ENCODE assay signal across 10 cellular contexts in the genomic region with DNA sequence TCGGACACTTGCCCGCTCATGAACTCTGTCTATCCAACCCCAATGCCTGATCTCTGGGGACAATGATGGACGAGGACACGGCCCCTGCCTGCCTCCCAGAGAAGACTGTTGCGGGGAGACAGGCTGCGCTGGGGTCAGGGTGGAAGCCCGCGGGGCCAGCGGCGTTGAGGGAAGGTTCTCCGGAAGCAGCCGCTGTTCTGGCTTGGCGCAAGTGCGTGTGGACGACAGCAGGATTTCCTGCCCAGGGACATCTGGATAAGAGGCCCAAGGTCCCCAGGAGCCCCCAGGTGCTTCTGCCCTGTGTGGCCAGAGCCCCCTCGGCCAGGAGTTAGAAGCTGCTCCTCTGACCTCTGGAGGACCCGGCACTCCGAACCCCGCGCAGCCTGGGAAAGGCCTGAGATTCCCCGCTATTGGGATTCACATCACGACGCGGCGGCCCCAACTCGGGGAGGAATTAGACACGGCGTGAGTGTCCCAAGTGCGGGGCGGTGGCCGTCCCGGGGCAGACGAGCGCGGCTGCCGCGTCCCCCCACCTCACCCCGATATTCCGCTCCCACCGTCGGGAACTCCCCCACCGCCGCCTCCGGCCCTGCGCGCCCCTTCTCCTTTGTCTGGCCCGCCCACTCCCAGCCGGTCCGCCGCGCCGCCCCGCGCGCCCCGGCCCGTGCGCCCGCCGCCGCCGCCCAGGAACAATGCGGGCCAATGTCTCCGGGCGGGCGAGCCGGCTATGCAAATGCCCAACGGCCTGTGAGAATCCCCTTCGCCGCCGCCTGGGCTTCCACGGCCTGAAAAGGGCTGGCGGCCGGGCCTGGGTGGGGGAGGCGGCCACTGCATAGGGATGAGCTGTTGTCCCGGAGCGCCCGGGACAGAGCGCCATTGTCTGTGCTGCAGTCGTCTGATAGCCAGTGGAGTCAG.
A peak's percentile ranks its signal among the peaks of the same experiment; 100 is the strongest.
DNase-seq lines count a peak whose midpoint lies in the region; ATAC-seq and TF ChIP-seq lines count a peak whose summit lies in the region.
"Had no signal": no experiment of that assay in that cellular context is flagged by ENCODE, and none has a peak within 500 bp of the region (broad histone marks: within the 10 kb centered on the region; RNA-seq: fewer than 3 reads in every experiment).

No MANE protein-coding gene starts in this region.

- no peaks in the 10 kb centered on the region for H3K4me1 Mint-ChIP-seq in nephron

- H3K27me3 Mint-ChIP-seq in nephron (ENCODE audit: low read depth): peaks cover 74% of the 10 kb centered on the region

- no peak for ATAC-seq in HG03565 (IDR thresholded peaks at IDR 0.05; ENCODE audit: unreplicated experiment)
- no peak for ATAC-seq in HG03108 (IDR thresholded peaks at IDR 0.05; ENCODE audit: unreplicated experiment)

- no peaks in the 10 kb centered on the region for H3K36me3 Mint-ChIP-seq in nephron (ENCODE audit: low read depth)
- H3K36me3 Mint-ChIP-seq: immature natural killer cell had no signal

- no peaks in the 10 kb centered on the region for H3K9me3 Mint-ChIP-seq in nephron
- H3K9me3 Mint-ChIP-seq: immature natural killer cell had no signal

- DNase-seq in AG20443 (ENCODE audit: low spot score) (peak; percentile 30), NCI-H1048 (lab: John Stamatoyannopoulos, UW) (peak; percentile 41), germinal center (ENCODE audit: low spot score) (peak; percentile 50), D341Med (ENCODE audit: low spot score) (no peak)
- no peak for DNase-seq in stimulated activated naive CD4-positive, alpha-beta T cell treated with Interleukin-2 at 50 U/mL for 16 hours (lab: John Stamatoyannopoulos, UW)
- DNase-seq: immature natural killer cell, NCI-H1694 had no signal

- no peak overlapping the region for H3K27ac Mint-ChIP-seq in nephron
- H3K27ac Mint-ChIP-seq: immature natural killer cell had no signal

- no peak for TF ChIP-seq CTCF in nephron (IDR thresholded peaks at IDR 0.05; ENCODE audit: unreplicated experiment in 3 of 3)

- peak overlapping the region in 2 of 3 experiments; percentile 48 to 55 for H3K4me3 Mint-ChIP-seq in nephron
- H3K4me3 Mint-ChIP-seq: immature natural killer cell had no signal

Comparison
In these comparisons a context has a peak if more than half of its experiments do, and no peak if none do; other contexts are left out.
1. DNase-seq: peak in AG20443 (single experiment), NCI-H1048 (single experiment) and germinal center (single experiment); none in stimulated activated naive CD4-positive, alpha-beta T cell treated with Interleukin-2 at 50 U/mL for 16 hours (single experiment) and D341Med (single experiment).